In genomic region chr5:132086277-132086794, GRCh38 we compare ENCODE assay signal across 9 cellular contexts. TPM values are rescaled to one million over a fixed set of nuclear protein-coding genes. Genes with fewer than 3 reads are reported as not detected.
DNase-seq lines count a peak whose midpoint lies in the region; ATAC-seq and TF ChIP-seq lines count a peak whose summit lies in the region.
"Had no signal": no experiment of that assay in that cellular context is flagged by ENCODE, and none has a peak within 500 bp of the region (broad histone marks: within the 10 kb centered on the region; RNA-seq: fewer than 3 reads in every experiment).

No MANE protein-coding gene starts in this region.

- no peak for TF ChIP-seq CTCF in fibroblast of villous mesenchyme (IDR thresholded peaks at IDR 0.05; ENCODE audit: insufficient read depth, low read depth, low read length)

- no peak for ATAC-seq in GM19452 (IDR thresholded peaks at IDR 0.05; ENCODE audit: unreplicated experiment)

- no peak overlapping the region for H3K4me3 ChIP-seq in fibroblast of villous mesenchyme (ENCODE audit: low read depth, low read length)

- DNase-seq in HCEC 1CT (peak; percentile 96), SK-MEL-5 (ENCODE audit: low read depth, low spot score) (peak; percentile 6), fibroblast of villous mesenchyme (ENCODE audit: low read depth) (peak; percentile 70), smooth muscle cell of the brain vasculature (ENCODE audit: low read depth, low spot score) (peak; percentile 74), ureter (ENCODE audit: low spot score) (no peak), T-helper 9 cell (no peak)
- DNase-seq in activated CD8-positive, alpha-beta memory T cell treated with anti-CD3 and anti-CD28 coated beads for 24 hours: no peak
- DNase-seq: Karpas-422 had no signal

- in situ Hi-C loops in SK-MEL-5 (cut with HindIII; ENCODE audit: low pct_unique_long_range_greater_than_20kb, low sequenced_read_pairs): no loop called here

RNA-seq across cellular contexts. Expression of gene CSF2, which starts 12.7 kb away (rescaled TPM):
- total RNA-seq in SK-MEL-5 (2014; rRNA removed; shearing (Covaris generic)): not detected in 2 replicates
- polyA plus RNA-seq in SK-MEL-5 (2015; cell fraction: cytosol; rRNA removed): 0.26 TPM in 1 of 2 replicates, not detected in the other
- polyA plus RNA-seq in SK-MEL-5 (2015; cell fraction: nucleus; rRNA removed): 0.46 TPM in 1 of 2 replicates, not detected in the other
- total RNA-seq in fibroblast of villous mesenchyme (0.43 TPM in 1 of 2 replicates, not detected in the other), ureter (not detected)

RNA-seq across cellular contexts. Expression of gene IL3, which starts 25.9 kb away (rescaled TPM):
- total RNA-seq in SK-MEL-5 (2014; rRNA removed; shearing (Covaris generic)): not detected in 2 replicates
- not detected in 2 replicates for polyA plus RNA-seq in SK-MEL-5 (2015; cell fraction: cytosol; rRNA removed)
- not detected in 2 replicates for polyA plus RNA-seq in SK-MEL-5 (2015; cell fraction: nucleus; rRNA removed)
- total RNA-seq in fibroblast of villous mesenchyme (not detected in 2 replicates), ureter (not detected)

Comparison
In these comparisons a context has a peak if more than half of its experiments do, and no peak if none do; other contexts are left out.
1. DNase-seq: peak in HCEC 1CT (single experiment), SK-MEL-5 (single experiment), fibroblast of villous mesenchyme (single experiment) and smooth muscle cell of the brain vasculature (single experiment); none in ureter (single experiment), T-helper 9 cell (single experiment) and activated CD8-positive, alpha-beta memory T cell treated with anti-CD3 and anti-CD28 coated beads for 24 hours (single experiment).